In genomic region chr22:19480173-19480568, GRCh38 we compare ENCODE assay signal across 8 cellular contexts. TPM values are rescaled to one million over a fixed set of nuclear protein-coding genes. Genes with fewer than 3 reads are reported as not detected.
DNase-seq lines count a peak whose midpoint lies in the region; ATAC-seq, FAIRE-seq and TF ChIP-seq lines count a peak whose summit lies in the region.

No MANE protein-coding gene starts in this region.

- peaks cover 5% of the 10 kb centered on the region for H3K36me3 Mint-ChIP-seq in activated naive CD4-positive, alpha-beta T cell treated with anti-CD3 and anti-CD28 coated beads, Interleukin-2, amount 50 U/mL, for 24 hours
- peaks cover 39% of the 10 kb centered on the region for H3K36me3 Mint-ChIP-seq in activated CD4-positive, alpha-beta memory T cell treated with anti-CD3 and anti-CD28 coated beads, Interleukin-2, amount 10 ng/mL, durations not matched to agents 7 days and 5 days (ENCODE audit: low read depth)

- H3K9me3 ChIP-seq in tibial artery, result no peaks in the 10 kb centered on the region

- H3K9me3 Mint-ChIP-seq in activated naive CD4-positive, alpha-beta T cell treated with anti-CD3 and anti-CD28 coated beads, Interleukin-2, amount 50 U/mL, for 24 hours, result no peaks in the 10 kb centered on the region
- H3K9me3 Mint-ChIP-seq in activated CD4-positive, alpha-beta memory T cell treated with anti-CD3 and anti-CD28 coated beads, Interleukin-2, amount 10 ng/mL, durations not matched to agents 7 days and 5 days, result no peaks in the 10 kb centered on the region

- TF ChIP-seq CTCF in kidney epithelial cell (IDR thresholded peaks at IDR 0.05; ENCODE audit: insufficient read depth, low read length, poor library complexity, severe bottlenecking), result no peak
- no peak for TF ChIP-seq CTCF in tibial artery (IDR thresholded peaks at IDR 0.05)

- no peak for ATAC-seq in GM19397 (IDR thresholded peaks at IDR 0.05; ENCODE audit: unreplicated experiment)

- peaks cover 34% of the 10 kb centered on the region for H3K4me1 Mint-ChIP-seq in activated naive CD4-positive, alpha-beta T cell treated with anti-CD3 and anti-CD28 coated beads, Interleukin-2, amount 50 U/mL, for 24 hours
- H3K4me1 Mint-ChIP-seq in activated CD4-positive, alpha-beta memory T cell treated with anti-CD3 and anti-CD28 coated beads, Interleukin-2, amount 10 ng/mL, durations not matched to agents 7 days and 5 days, result peaks cover 52% of the 10 kb centered on the region

- H3K4me3 Mint-ChIP-seq in activated naive CD4-positive, alpha-beta T cell treated with anti-CD3 and anti-CD28 coated beads, Interleukin-2, amount 50 U/mL, for 24 hours, result peak overlapping the region; percentile 98
- peak overlapping the region; percentile 100 for H3K4me3 Mint-ChIP-seq in activated CD4-positive, alpha-beta memory T cell treated with anti-CD3 and anti-CD28 coated beads, Interleukin-2, amount 10 ng/mL, durations not matched to agents 7 days and 5 days

- POLR2A ChIA-PET in activated CD4-positive, alpha-beta memory T cell treated with anti-CD3 and anti-CD28 coated beads, Interleukin-2, amount 10 ng/mL, durations not matched to agents 7 days and 5 days (lab: Charles Lee), result interaction anchor here (0.6 to 5.0 kb wide), 18 partner anchors 9 to 1405 kb away, joined by 3 to 59 read pairs (median 4); partner anchors contain the start of genes C22orf39, ESS2, HIRA and MRPL40

- FAIRE-seq in RCC 7860 (lab: Jason Lieb, UNC), result no peak

- H3K36me3 ChIP-seq in kidney epithelial cell (ENCODE audit: control insufficient read depth, insufficient read depth, low read length) (no peaks in the 10 kb centered on the region), tibial artery (peaks cover 0 to 5% (median under 1%) of the 10 kb centered on the region in 3 donors)

- H3K27ac ChIP-seq in tibial artery, result no peak overlapping the region

- H3K27ac Mint-ChIP-seq in activated naive CD4-positive, alpha-beta T cell treated with anti-CD3 and anti-CD28 coated beads, Interleukin-2, amount 50 U/mL, for 24 hours, result peak overlapping the region; percentile 100
- peak overlapping the region; percentile 95 for H3K27ac Mint-ChIP-seq in activated CD4-positive, alpha-beta memory T cell treated with anti-CD3 and anti-CD28 coated beads, Interleukin-2, amount 10 ng/mL, durations not matched to agents 7 days and 5 days

- intact Hi-C loops in tibial artery (cut with DNase I; ENCODE audit: low total_unique reads), result no loop called here

- DNase-seq in activated naive CD4-positive, alpha-beta T cell (lab: John Stamatoyannopoulos, UW), result no peak
- peak; percentile 20 for DNase-seq in activated CD4-positive, alpha-beta memory T cell treated with anti-CD3 and anti-CD28 coated beads, Interleukin-2, amount 10 ng/mL, durations not matched to agents 7 days and 5 days
- no peak for DNase-seq in kidney epithelial cell (ENCODE audit: low read depth)
- no peak for DNase-seq in tibial artery
- DNase-seq in NCI-H1436 treated with DMSO at 0.1 percent for 48 hours (lab: John Stamatoyannopoulos, UW), result no peak
- DNase-seq in RCC 7860 (ENCODE audit: low spot score), result no peak

- CTCF ChIA-PET in activated CD4-positive, alpha-beta memory T cell treated with anti-CD3 and anti-CD28 coated beads, Interleukin-2, amount 10 ng/mL, durations not matched to agents 7 days and 5 days (lab: Charles Lee), result interaction anchor here (0.6 to 3.3 kb wide), 9 partner anchors 8 to 572 kb away, joined by 3 to 16 read pairs (median 4); partner anchors contain the start of gene ESS2

- peak overlapping the region; percentile 92 for H3K4me3 ChIP-seq in kidney epithelial cell (ENCODE audit: low read depth, low read length)
- peak overlapping the region; percentile 27 to 86 for H3K4me3 ChIP-seq in tibial artery

- H3K27me3 ChIP-seq in kidney epithelial cell (ENCODE audit: control insufficient read depth, insufficient read depth, low read length), result no peaks in the 10 kb centered on the region
- H3K27me3 ChIP-seq in tibial artery, result no peaks in the 10 kb centered on the region

- no peaks in the 10 kb centered on the region for H3K27me3 Mint-ChIP-seq in activated naive CD4-positive, alpha-beta T cell treated with anti-CD3 and anti-CD28 coated beads, Interleukin-2, amount 50 U/mL, for 24 hours
- no peaks in the 10 kb centered on the region for H3K27me3 Mint-ChIP-seq in activated CD4-positive, alpha-beta memory T cell treated with anti-CD3 and anti-CD28 coated beads, Interleukin-2, amount 10 ng/mL, durations not matched to agents 7 days and 5 days

- peaks cover 0 to 23% (median 12%) of the 10 kb centered on the region in 4 donors for H3K4me1 ChIP-seq in tibial artery

RNA-seq across cellular contexts. Expression of gene CDC45, which starts 0.5 kb away (rescaled TPM):
- 10 to 100 TPM; 53.2 to 56.2 TPM for total RNA-seq in activated CD4-positive, alpha-beta memory T cell treated with anti-CD3 and anti-CD28 coated beads, Interleukin-2, amount 10 ng/mL, durations not matched to agents 7 days and 5 days
- 5.6 and 10.5 TPM in 2 replicates for total RNA-seq in kidney epithelial cell

RNA-seq across cellular contexts. Expression of gene UFD1, which starts 1.2 kb away (rescaled TPM):
- total RNA-seq in activated CD4-positive, alpha-beta memory T cell treated with anti-CD3 and anti-CD28 coated beads, Interleukin-2, amount 10 ng/mL, durations not matched to agents 7 days and 5 days, result 10 to 100 TPM; 62.1 to 65.6 TPM
- 48.9 and 50.9 TPM in 2 replicates for total RNA-seq in kidney epithelial cell

RNA-seq across cellular contexts. Expression of gene C22orf39, which starts 32.7 kb away (rescaled TPM):
- 10 to 100 TPM; 31.8 to 32.9 TPM for total RNA-seq in activated CD4-positive, alpha-beta memory T cell treated with anti-CD3 and anti-CD28 coated beads, Interleukin-2, amount 10 ng/mL, durations not matched to agents 7 days and 5 days
- 37.9 and 42.3 TPM in 2 replicates for total RNA-seq in kidney epithelial cell

RNA-seq across cellular contexts. Expression of gene CLDN5, which starts 44.0 kb away (rescaled TPM):
- total RNA-seq in activated CD4-positive, alpha-beta memory T cell treated with anti-CD3 and anti-CD28 coated beads, Interleukin-2, amount 10 ng/mL, durations not matched to agents 7 days and 5 days, result under 1 TPM in 1 of 2 experiments, not detected in 1; 0.38 TPM
- total RNA-seq in kidney epithelial cell, result 1.6 and 1.7 TPM in 2 replicates

RNA-seq across cellular contexts. Expression of gene MRPL40, which starts 47.8 kb away (rescaled TPM):
- 10 to 100 TPM; 22.4 to 24.6 TPM for total RNA-seq in activated CD4-positive, alpha-beta memory T cell treated with anti-CD3 and anti-CD28 coated beads, Interleukin-2, amount 10 ng/mL, durations not matched to agents 7 days and 5 days
- total RNA-seq in kidney epithelial cell, result 47.2 and 49.5 TPM in 2 replicates
